8 cellular contexts compared by ENCODE assay signal in the genomic region with DNA sequence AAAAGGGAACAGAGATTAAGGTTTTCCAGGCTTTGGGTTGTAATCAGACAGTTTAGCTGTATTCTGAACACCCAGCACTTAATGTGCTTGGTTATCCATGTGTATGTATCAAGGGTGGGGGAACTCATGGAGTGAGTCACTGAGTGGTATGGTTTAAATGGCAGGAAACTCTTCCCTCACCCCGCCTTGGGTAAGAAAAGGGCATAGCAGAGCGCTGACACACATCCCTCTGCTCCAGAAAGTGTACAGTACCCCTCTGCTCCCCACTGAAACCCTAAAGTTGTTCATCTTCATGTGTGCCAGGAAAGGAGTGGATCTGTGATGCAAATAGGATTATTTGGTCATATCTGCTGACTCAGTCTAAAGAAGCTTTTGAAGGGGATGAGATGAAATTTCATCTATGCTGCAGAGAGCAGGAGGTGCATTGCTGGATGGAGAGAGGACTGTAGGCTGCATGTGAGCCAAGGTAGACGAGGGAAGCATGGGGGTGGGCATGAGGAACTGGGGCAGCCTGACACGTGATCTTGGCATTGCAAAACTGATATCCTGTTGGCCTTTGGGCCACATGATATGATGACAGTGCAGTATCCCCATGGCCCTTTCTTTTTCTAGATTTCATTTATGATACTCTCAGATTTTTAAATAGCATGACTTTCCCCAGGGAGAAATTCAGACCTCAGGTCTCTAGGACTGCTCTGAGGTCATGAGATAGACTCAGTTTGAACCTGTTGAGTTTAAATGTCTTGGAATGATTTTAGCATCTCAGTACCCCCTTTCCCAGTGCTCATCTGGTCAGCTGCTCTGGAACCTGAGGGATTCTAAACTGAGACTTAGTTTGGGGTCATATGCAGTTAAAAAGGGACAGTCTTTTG.
DNase-seq lines count a peak whose midpoint lies in the region; ATAC-seq and TF ChIP-seq lines count a peak whose summit lies in the region.
"Had no signal": no experiment of that assay in that cellular context is flagged by ENCODE, and none has a peak within 500 bp of the region (broad histone marks: within the 10 kb centered on the region; RNA-seq: fewer than 3 reads in every experiment).

No MANE protein-coding gene starts in this region.

- H3K9me3 ChIP-seq in gastrocnemius medialis (no peaks in the 10 kb centered on the region), T-helper 17 cell (ENCODE audit: control insufficient read depth, low read length, poor library complexity, severe bottlenecking) (no peaks in the 10 kb centered on the region)

- intact Hi-C loops in gastrocnemius medialis (cut with DNase I; ENCODE audit: low total_unique reads), result no loop called here
- intact Hi-C loops in posterior vena cava (cut with DNase I), result no loop called here

- in situ Hi-C loops in gastrocnemius medialis (cut with MboI; ENCODE audit: low sequenced_read_pairs in 4 of 4), result no loop called here

- peaks cover 16% of the 10 kb centered on the region for H3K4me1 Mint-ChIP-seq in T-helper 17 cell

- peaks cover 18 to 26% of the 10 kb centered on the region in 2 donors for H3K4me1 ChIP-seq in gastrocnemius medialis

- peak; percentile 95 for DNase-seq in NCI-H226
- peak; percentile 94 for DNase-seq in epithelial cell of esophagus (ENCODE audit: low read depth)
- DNase-seq in gastrocnemius medialis, result peak; percentile 79 to 89
- no peak for DNase-seq in posterior vena cava (ENCODE audit: low spot score)
- no peak for DNase-seq in T-helper 17 cell

- H3K36me3 ChIP-seq in gastrocnemius medialis, result no peaks in the 10 kb centered on the region

- H3K4me3 ChIP-seq in epithelial cell of esophagus (ENCODE audit: low read length), result no peak overlapping the region
- no peak overlapping the region for H3K4me3 ChIP-seq in gastrocnemius medialis

- H3K27ac Mint-ChIP-seq in T-helper 17 cell, result no peak overlapping the region
- H3K27ac Mint-ChIP-seq: IgD-negative memory B cell had no signal

- no peak overlapping the region for H3K4me3 Mint-ChIP-seq in T-helper 17 cell
- H3K4me3 Mint-ChIP-seq: IgD-negative memory B cell had no signal

- H3K36me3 Mint-ChIP-seq in T-helper 17 cell (ENCODE audit: low read depth), result no peaks in the 10 kb centered on the region
- H3K36me3 Mint-ChIP-seq: IgD-negative memory B cell had no signal

- TF ChIP-seq POLR2A in gastrocnemius medialis (IDR thresholded peaks at IDR 0.05), result peak in 1 of 2 donors; percentile 15

- TF ChIP-seq CTCF in epithelial cell of esophagus (IDR thresholded peaks at IDR 0.05; ENCODE audit: insufficient read depth, low read depth, low read length, missing control alignments), result no peak
- TF ChIP-seq CTCF in gastrocnemius medialis (IDR thresholded peaks at IDR 0.05 in 4 of 5, conservative IDR thresholded peaks at IDR 0.05 in 1 of 5), result no peak

- no peaks in the 10 kb centered on the region for H3K27me3 Mint-ChIP-seq in T-helper 17 cell
- H3K27me3 Mint-ChIP-seq: IgD-negative memory B cell had no signal

- ATAC-seq in GM19395 (IDR thresholded peaks at IDR 0.05; ENCODE audit: unreplicated experiment) (peak; percentile 26), gastrocnemius medialis (peak; percentile 90 to 94), HG02981 (IDR thresholded peaks at IDR 0.05; ENCODE audit: unreplicated experiment) (no peak), T-helper 17 cell (no peak)

- peak overlapping the region; percentile 85 to 90 (median 90) for H3K27ac ChIP-seq in gastrocnemius medialis

- no peaks in the 10 kb centered on the region for H3K27me3 ChIP-seq in gastrocnemius medialis

Comparison
In these comparisons a context has a peak if more than half of its experiments do, and no peak if none do; other contexts are left out.
1. ATAC-seq: peak in GM19395 (single experiment) and gastrocnemius medialis (2 of 2); none in HG02981 (single experiment) and T-helper 17 cell (single experiment).
2. DNase-seq: peak in NCI-H226 (single experiment), epithelial cell of esophagus (single experiment) and gastrocnemius medialis (2 of 2); none in posterior vena cava (single experiment) and T-helper 17 cell (0 of 3).